1 cellular context compared by ENCODE assay signal in genomic region chr11:66677599-66678375, GRCh38.
TF ChIP-seq lines count a peak whose summit lies in the region.

Gene RBM4B (minus strand): TSS chr11:66677887. CDS start chr11:66677079, 808 bp downstream.

TF ChIP-seq in HCT116, 20 proteins besides CTCF, POLR2A, EP300 and RAD21 (continued from another document):
- peak; percentile 72; the same call in 1 of the 2 replicates for TF ChIP-seq MAX (IDR thresholded peaks at IDR 0.05)
- TF ChIP-seq CBX3 (IDR thresholded peaks at IDR 0.05; ENCODE audit: low read depth) = no peak
- TF ChIP-seq EZH2phosphoT487 (IDR thresholded peaks at IDR 0.05; ENCODE audit: borderline replicate concordance) = no peak
- TF ChIP-seq POLR2AphosphoS5 (IDR thresholded peaks at IDR 0.05; ENCODE audit: low read depth, low read length) = peak; percentile 83
- peak; percentile 52; the same call in 1 of the 2 replicates for TF ChIP-seq ZFX (IDR thresholded peaks at IDR 0.05)
- no peak for TF ChIP-seq TCF7L2 (IDR thresholded peaks at IDR 0.05; ENCODE audit: borderline replicate concordance, extremely low read depth, insufficient read depth, insufficient read length)
